ENCODE assay signal across 8 cellular contexts in genomic region chr2:84925336-84925723, GRCh38. TPM values are rescaled to one million over a fixed set of nuclear protein-coding genes. Genes with fewer than 3 reads are reported as not detected.
DNase-seq lines count a peak whose midpoint lies in the region; ATAC-seq and TF ChIP-seq lines count a peak whose summit lies in the region.

No MANE protein-coding gene starts in this region.

- H3K9me3 ChIP-seq in gastrocnemius medialis (no peaks in the 10 kb centered on the region), aorta (ENCODE audit: control insufficient read depth, low read length) (no peaks in the 10 kb centered on the region)

- in situ Hi-C loops in gastrocnemius medialis (cut with MboI; ENCODE audit: low sequenced_read_pairs in 4 of 4): loop anchor here in 1 of 4 donors (5.0 kb wide), 1 partner anchor 428 kb away; no protein-coding TSS in a partner anchor

- intact Hi-C loops in gastrocnemius medialis (cut with DNase I; ENCODE audit: low total_unique reads): loop anchor here (2.0 to 5.0 kb wide), 4 partner anchors 21 to 377 kb away; partner anchors contain the start of genes TCF7L1, TMSB10 and TRABD2A
- intact Hi-C loops in aorta (cut with DNase I): loop anchor here in 1 of 2 donors (5.0 kb wide), 2 partner anchors 372 to 428 kb away; no protein-coding TSS in a partner anchor

- no peak overlapping the region for H3K4me3 ChIP-seq in gastrocnemius medialis
- H3K4me3 ChIP-seq in aorta (ENCODE audit: low read length in 2 of 2): no peak overlapping the region

- peak overlapping the region; percentile 16 for H3K27ac ChIP-seq in caudate nucleus (ENCODE audit: low read depth, low read length)
- H3K27ac ChIP-seq in gastrocnemius medialis: peak overlapping the region in 3 of 4 donors; percentile 53 to 65 (median 54)
- H3K27ac ChIP-seq in aorta (ENCODE audit: low read depth in 1 of 2, low read length in 2 of 2): no peak overlapping the region

- H3K27me3 ChIP-seq in gastrocnemius medialis (no peaks in the 10 kb centered on the region), aorta (ENCODE audit: control insufficient read depth in 1 of 2, insufficient read depth in 2 of 2, low read length in 1 of 2) (no peaks in the 10 kb centered on the region)

- 90 to 96% methylated on average over 2 of the region's 2 CpGs for WGBS in aorta, 2 donors

- no peak for TF ChIP-seq POLR2A in gastrocnemius medialis (IDR thresholded peaks at IDR 0.05)

- ATAC-seq in GM18909 (IDR thresholded peaks at IDR 0.05; ENCODE audit: poor library complexity, unreplicated experiment) (peak; percentile 1), HG03432 (IDR thresholded peaks at IDR 0.05; ENCODE audit: unreplicated experiment) (peak; percentile 0), gastrocnemius medialis (no peak), aorta (ENCODE audit: low FRiP score) (no peak), HG03521 (IDR thresholded peaks at IDR 0.05; ENCODE audit: unreplicated experiment) (no peak)

- TF ChIP-seq CTCF in gastrocnemius medialis (IDR thresholded peaks at IDR 0.05 in 4 of 5, conservative IDR thresholded peaks at IDR 0.05 in 1 of 5): no peak

- no peak for DNase-seq in caudate nucleus (lab: John Stamatoyannopoulos, UW)
- no peak for DNase-seq in gastrocnemius medialis
- no peak for DNase-seq in aorta
- DNase-seq in NCI-H2029 (lab: John Stamatoyannopoulos, UW): no peak
- no peak for DNase-seq in DMS 273 treated with DMSO at 0.1 percent for 48 hours (lab: John Stamatoyannopoulos, UW)

- H3K36me3 ChIP-seq in gastrocnemius medialis (no peaks in the 10 kb centered on the region), aorta (ENCODE audit: control insufficient read depth in 1 of 2, insufficient read depth in 2 of 2, low read length in 1 of 2) (no peaks in the 10 kb centered on the region)

- H3K4me1 ChIP-seq in gastrocnemius medialis: peaks cover 0 to 2% of the 10 kb centered on the region in 2 donors
- no peaks in the 10 kb centered on the region for H3K4me1 ChIP-seq in aorta (ENCODE audit: control insufficient read depth in 1 of 2, insufficient read depth in 2 of 2, low read length in 2 of 2)

RNA-seq across cellular contexts. Expression of gene TMSB10, which starts 19.9 kb away (rescaled TPM):
- total RNA-seq in gastrocnemius medialis: 100 to 1,000 TPM; 329 to 954 (median 486) TPM
- 1,000 to 10,000 TPM in 1 of 2 donors, 100 to 1,000 TPM in 1; 876 to 1,016 TPM for total RNA-seq in aorta
- 1,000 to 10,000 TPM; 1,527 to 2,217 TPM for polyA plus RNA-seq in aorta

RNA-seq across cellular contexts. Expression of gene TRABD2A, which starts 44.4 kb away (rescaled TPM):
- under 1 TPM; 0.27 to 0.97 (median 0.64) TPM for total RNA-seq in gastrocnemius medialis
- 1 to 10 TPM; 1.1 to 2.2 TPM for total RNA-seq in aorta
- polyA plus RNA-seq in aorta: 1 to 10 TPM in 1 of 2 donors, under 1 TPM in 1; 0.23 to 1.4 TPM

RNA-seq across cellular contexts. Expression of gene KCMF1, which starts 45.6 kb away (rescaled TPM):
- 100 to 1,000 TPM; 158 to 178 (median 165) TPM for total RNA-seq in gastrocnemius medialis
- 10 to 100 TPM; 59.1 to 66.7 TPM for total RNA-seq in aorta
- 10 to 100 TPM; 37.2 to 42.2 TPM for polyA plus RNA-seq in aorta

Comparison
In these comparisons a context has a peak if more than half of its experiments do, and no peak if none do; other contexts are left out.
1. ATAC-seq: peak in GM18909 (single experiment) and HG03432 (single experiment); none in gastrocnemius medialis (0 of 2), aorta (single experiment) and HG03521 (single experiment).
2. H3K27ac ChIP-seq: peak in caudate nucleus (single experiment) and gastrocnemius medialis (3 of 4); none in aorta (0 of 2).